8 cellular contexts compared by ENCODE assay signal in the genomic region with DNA sequence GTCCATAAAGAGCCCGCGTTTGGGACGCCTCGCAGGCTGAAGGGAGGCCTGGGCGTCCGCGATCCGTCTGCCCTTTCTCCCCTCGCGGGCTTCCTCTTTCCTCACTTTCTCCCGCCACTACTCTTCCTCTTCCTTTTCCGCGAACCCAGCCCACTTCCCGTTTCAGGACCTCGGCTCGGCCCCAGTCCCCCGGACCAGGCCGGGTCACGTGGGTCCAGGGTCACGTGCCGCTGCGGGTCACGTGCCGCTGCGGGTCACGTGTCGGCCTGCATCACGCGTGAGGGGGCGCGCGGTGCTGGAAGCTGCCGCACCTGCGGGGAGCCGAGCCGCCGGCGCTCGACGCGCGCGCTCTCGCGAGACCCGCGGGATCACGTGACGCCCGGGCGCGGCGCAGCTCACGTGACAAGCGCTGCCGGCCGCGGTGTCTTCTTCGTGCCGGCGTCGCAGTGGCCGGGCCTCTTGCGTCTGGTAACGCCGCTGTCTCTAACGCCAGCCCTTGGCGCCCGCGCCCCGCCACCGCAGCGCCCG. TPM values are rescaled to one million over a fixed set of nuclear protein-coding genes. Genes with fewer than 3 reads are reported as not detected.
DNase-seq lines count a peak whose midpoint lies in the region; ATAC-seq and TF ChIP-seq lines count a peak whose summit lies in the region.

LAMP1 (plus strand) TSS at position 398 of the 528 bp plus-strand sequence. CDS start 196 bp downstream, outside the sequence.

- peaks cover 24 to 32% of the 10 kb centered on the region in 2 donors for H3K4me1 ChIP-seq in adrenal gland (replicated peaks in 1 of 2)
- peaks cover 0 to 53% (median 23%) of the 10 kb centered on the region in 12 donors for H3K4me1 ChIP-seq in heart left ventricle
- H3K4me1 ChIP-seq in transverse colon: peaks cover 3 to 29% (median 15%) of the 10 kb centered on the region in 4 donors

- no peaks in the 10 kb centered on the region for H3K9me3 ChIP-seq in adrenal gland (replicated peaks in 1 of 3)
- no peaks in the 10 kb centered on the region for H3K9me3 ChIP-seq in heart left ventricle
- no peaks in the 10 kb centered on the region for H3K9me3 ChIP-seq in transverse colon

- H3K36me3 ChIP-seq in adrenal gland (replicated peaks in 1 of 2): no peaks in the 10 kb centered on the region
- peaks cover 0 to 9% (median 0%) of the 10 kb centered on the region in 9 donors for H3K36me3 ChIP-seq in heart left ventricle
- no peaks in the 10 kb centered on the region for H3K36me3 ChIP-seq in transverse colon

- peak within 1 kb of the TSS; percentile 9 to 98 (median 44) for H3K4me3 ChIP-seq in adrenal gland
- peak within 1 kb of the TSS; percentile 77 to 98 (median 88) for H3K4me3 ChIP-seq in heart left ventricle
- peak within 1 kb of the TSS; percentile 87 to 98 (median 92) for H3K4me3 ChIP-seq in transverse colon

- TF ChIP-seq CTCF in GM13977 (IDR thresholded peaks at IDR 0.05; ENCODE audit: extremely low read depth, insufficient read depth, missing control alignments) (no peak), adrenal gland (IDR thresholded peaks at IDR 0.05) (peak in 1 of 6 experiments; percentile 35), heart left ventricle (IDR thresholded peaks at IDR 0.05) (peak in 1 of 12 donors; percentile 12), transverse colon (IDR thresholded peaks at IDR 0.05) (peak in 1 of 5 experiments; percentile 29)

- H3K27me3 ChIP-seq in adrenal gland (no peaks in the 10 kb centered on the region), heart left ventricle (peaks cover 0 to 3% (median 0%) of the 10 kb centered on the region in 9 donors), transverse colon (peaks cover 9% of the 10 kb centered on the region)

- peak; percentile 99 for DNase-seq in GM13977 (ENCODE audit: low spot score)
- peak; percentile 82 for DNase-seq in NCI-H146 treated with DMSO at 0.1 percent for 48 hours (lab: John Stamatoyannopoulos, UW; ENCODE audit: unreplicated experiment)
- peak; percentile 96 to 99 (median 97) for DNase-seq in T-helper 1 cell
- DNase-seq in adrenal gland: peak; percentile 95 to 100 (median 98)
- peak; percentile 97 to 100 (median 99) for DNase-seq in heart left ventricle
- DNase-seq in pons (ENCODE audit: low spot score): peak; percentile 91
- peak; percentile 98 for DNase-seq in transverse colon

- intact Hi-C loops in adrenal gland (cut with DNase I): no loop called here
- intact Hi-C loops in heart left ventricle (cut with DNase I): loop anchor here in 4 of 10 donors (5.0 to 10.0 kb wide), 3 partner anchors 80 to 98 kb away; no protein-coding TSS in a partner anchor
- intact Hi-C loops in transverse colon (cut with DNase I; ENCODE audit: low total_unique reads): no loop called here

- peak; percentile 62 for ATAC-seq in HG02870 (IDR thresholded peaks at IDR 0.05; ENCODE audit: unreplicated experiment)
- ATAC-seq in heart left ventricle: peak; percentile 91 to 95 (median 94)

- peak; percentile 83 to 86 for TF ChIP-seq POLR2A in adrenal gland (IDR thresholded peaks at IDR 0.05)
- TF ChIP-seq POLR2A in heart left ventricle (IDR thresholded peaks at IDR 0.05): peak in 1 of 2 donors; percentile 74
- peak; percentile 66 for TF ChIP-seq POLR2A in transverse colon (IDR thresholded peaks at IDR 0.05)

- WGBS in adrenal gland, 4 donors: 0 to 2% (median 0%) methylated on average over 18 to 74 of the region's 74 CpGs
- WGBS in heart left ventricle, 4 donors: 0 to 1% (median 0%) methylated on average over 41 to 74 of the region's 74 CpGs
- WGBS in transverse colon (ENCODE audit: low coverage in 1 of 2), 2 donors: 0% methylated on average over 7 to 32 of the region's 74 CpGs

- H3K27ac ChIP-seq in adrenal gland: peak within 1 kb of the TSS; percentile 54 to 98 (median 88)
- peak within 1 kb of the TSS; percentile 53 to 95 (median 92) for H3K27ac ChIP-seq in heart left ventricle
- peak within 1 kb of the TSS; percentile 83 to 92 (median 90) for H3K27ac ChIP-seq in transverse colon

- peak; percentile 91 for TF ChIP-seq EP300 in transverse colon (IDR thresholded peaks at IDR 0.05; ENCODE audit: low read depth)

- in situ Hi-C loops in GM13977 (cut with MboI; ENCODE audit: low pct_unique_long_range_greater_than_20kb, low sequenced_read_pairs, unreplicated experiment): no loop called here
- in situ Hi-C loops in transverse colon (cut with MboI; ENCODE audit: low pct_ligation_motif_present in 1 of 4, low pct_unique_long_range_greater_than_20kb in 1 of 4, low sequenced_read_pairs in 3 of 4): loop anchor here in 1 of 4 donors (25.0 kb wide), 1 partner anchor 90 kb away; no protein-coding TSS in a partner anchor

RNA-seq across cellular contexts. Expression of gene LAMP1, which starts in this region (rescaled TPM):
- 100 to 1,000 TPM; 159 to 267 (median 186) TPM for total RNA-seq in adrenal gland
- polyA plus RNA-seq in adrenal gland: 100 to 1,000 TPM in 1 of 3 donors, 10 to 100 TPM in 2; 40.6 to 106 (median 42.2) TPM
- 100 to 1,000 TPM in 5 of 9 donors, 10 to 100 TPM in 4; 77.5 to 214 (median 101) TPM for total RNA-seq in heart left ventricle
- 10 to 100 TPM; 41.4 to 96.1 TPM for polyA plus RNA-seq in heart left ventricle
- total RNA-seq in transverse colon: 100 to 1,000 TPM in 2 of 4 donors, 10 to 100 TPM in 2; 69.5 to 149 (median 103) TPM

Comparison
In these comparisons a context has a peak if more than half of its experiments do, and no peak if none do; other contexts are left out.
1. Peak in every context shown above with its lines: DNase-seq, ATAC-seq, H3K4me3 ChIP-seq and H3K27ac ChIP-seq.